1 cellular context compared by ENCODE assay signal in the genomic region with DNA sequence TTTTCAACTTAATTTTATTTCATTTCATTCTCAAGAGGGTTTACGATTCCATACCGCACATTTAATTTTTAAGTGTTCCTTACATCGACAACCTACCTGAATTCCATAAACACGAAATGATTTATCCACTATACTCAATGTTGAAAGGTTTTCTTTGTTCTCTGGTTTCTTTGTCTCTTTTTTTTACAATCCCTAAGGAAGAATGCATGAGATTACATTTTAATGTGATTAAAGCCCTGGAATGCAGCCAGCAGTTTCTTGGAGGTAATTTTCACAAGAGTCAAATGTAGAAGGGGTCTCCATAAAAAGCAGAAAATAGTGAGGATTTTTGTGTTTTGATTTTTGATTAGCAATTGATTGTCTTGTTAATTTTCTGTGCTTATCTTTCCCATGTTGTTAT.
TF ChIP-seq lines count a peak whose summit lies in the region.

No MANE protein-coding gene starts in this region.

TF ChIP-seq in GM23338, 12 proteins besides CTCF, POLR2A, EP300 and RAD21 (continued from another document):
- TF ChIP-seq ZNF462 (CRISPR knock-in tag; IDR thresholded peaks at IDR 0.05) (no peak), STAT1 (IDR thresholded peaks at IDR 0.05; ENCODE audit: unreplicated experiment) (no peak)
